Comparison of ENCODE assay signal across 1 cellular context in the genomic region with DNA sequence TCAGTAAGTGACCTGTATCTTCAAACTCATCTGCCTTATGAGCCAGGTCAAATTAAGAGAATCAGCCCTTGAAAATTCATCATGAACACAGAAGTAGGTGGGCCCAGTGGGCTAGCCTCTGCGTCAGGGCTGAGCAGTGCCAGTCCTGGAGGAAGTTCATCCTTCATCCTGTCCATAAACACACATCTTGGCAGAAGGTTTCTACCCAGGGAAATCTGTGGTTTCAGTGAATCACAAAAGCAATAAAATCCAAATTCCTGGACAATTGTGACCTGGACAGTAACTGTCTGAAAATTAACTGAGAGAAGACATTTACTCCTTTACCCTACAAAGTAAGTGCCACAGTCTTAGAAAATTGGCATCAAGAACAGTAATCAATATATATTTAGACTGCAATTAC.
TF ChIP-seq lines count a peak whose summit lies in the region.

No MANE protein-coding gene starts in this region.

TF ChIP-seq in SK-N-SH, 30 proteins besides CTCF, POLR2A, EP300 and RAD21 (continued from another document):
- TF ChIP-seq, protein P1, sequence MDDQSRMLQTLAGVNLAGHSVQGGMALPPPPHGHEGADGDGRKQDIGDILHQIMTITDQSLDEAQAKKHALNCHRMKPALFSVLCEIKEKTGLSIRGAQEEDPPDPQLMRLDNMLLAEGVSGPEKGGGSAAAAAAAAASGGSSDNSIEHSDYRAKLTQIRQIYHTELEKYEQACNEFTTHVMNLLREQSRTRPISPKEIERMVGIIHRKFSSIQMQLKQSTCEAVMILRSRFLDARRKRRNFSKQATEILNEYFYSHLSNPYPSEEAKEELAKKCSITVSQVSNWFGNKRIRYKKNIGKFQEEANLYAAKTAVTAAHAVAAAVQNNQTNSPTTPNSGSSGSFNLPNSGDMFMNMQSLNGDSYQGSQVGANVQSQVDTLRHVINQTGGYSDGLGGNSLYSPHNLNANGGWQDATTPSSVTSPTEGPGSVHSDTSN (IDR thresholded peaks at IDR 0.05) = peak; percentile 99
- TF ChIP-seq FOXM1 (IDR thresholded peaks at IDR 0.05; ENCODE audit: low read depth) (peak; percentile 94), FOXJ3 (CRISPR knock-in tag; IDR thresholded peaks at IDR 0.05) (no peak), TAF1 (IDR thresholded peaks at IDR 0.05; ENCODE audit: borderline replicate concordance, low read depth, low read length) (no peak), NFIC (IDR thresholded peaks at IDR 0.05; ENCODE audit: borderline replicate concordance) (peak; percentile 99), EZH2phosphoT487 (IDR thresholded peaks at IDR 0.05; ENCODE audit: borderline replicate concordance, low read depth) (no peak), TEAD4 (IDR thresholded peaks at IDR 0.05; ENCODE audit: borderline replicate concordance, insufficient read depth) (peak; percentile 99), SMC3 (IDR thresholded peaks at IDR 0.05; ENCODE audit: low read depth, low read length) (no peak), GATA2 (CRISPR knock-in tag; IDR thresholded peaks at IDR 0.05) (no peak), FOSL2 (IDR thresholded peaks at IDR 0.05; ENCODE audit: borderline replicate concordance, low read depth) (peak; percentile 90)
- TF ChIP-seq, protein P2, sequence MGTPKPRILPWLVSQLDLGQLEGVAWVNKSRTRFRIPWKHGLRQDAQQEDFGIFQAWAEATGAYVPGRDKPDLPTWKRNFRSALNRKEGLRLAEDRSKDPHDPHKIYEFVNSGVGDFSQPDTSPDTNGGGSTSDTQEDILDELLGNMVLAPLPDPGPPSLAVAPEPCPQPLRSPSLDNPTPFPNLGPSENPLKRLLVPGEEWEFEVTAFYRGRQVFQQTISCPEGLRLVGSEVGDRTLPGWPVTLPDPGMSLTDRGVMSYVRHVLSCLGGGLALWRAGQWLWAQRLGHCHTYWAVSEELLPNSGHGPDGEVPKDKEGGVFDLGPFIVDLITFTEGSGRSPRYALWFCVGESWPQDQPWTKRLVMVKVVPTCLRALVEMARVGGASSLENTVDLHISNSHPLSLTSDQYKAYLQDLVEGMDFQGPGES (IDR thresholded peaks at IDR 0.05; ENCODE audit: low read depth, low read length) = no peak
- TF ChIP-seq, protein P3, sequence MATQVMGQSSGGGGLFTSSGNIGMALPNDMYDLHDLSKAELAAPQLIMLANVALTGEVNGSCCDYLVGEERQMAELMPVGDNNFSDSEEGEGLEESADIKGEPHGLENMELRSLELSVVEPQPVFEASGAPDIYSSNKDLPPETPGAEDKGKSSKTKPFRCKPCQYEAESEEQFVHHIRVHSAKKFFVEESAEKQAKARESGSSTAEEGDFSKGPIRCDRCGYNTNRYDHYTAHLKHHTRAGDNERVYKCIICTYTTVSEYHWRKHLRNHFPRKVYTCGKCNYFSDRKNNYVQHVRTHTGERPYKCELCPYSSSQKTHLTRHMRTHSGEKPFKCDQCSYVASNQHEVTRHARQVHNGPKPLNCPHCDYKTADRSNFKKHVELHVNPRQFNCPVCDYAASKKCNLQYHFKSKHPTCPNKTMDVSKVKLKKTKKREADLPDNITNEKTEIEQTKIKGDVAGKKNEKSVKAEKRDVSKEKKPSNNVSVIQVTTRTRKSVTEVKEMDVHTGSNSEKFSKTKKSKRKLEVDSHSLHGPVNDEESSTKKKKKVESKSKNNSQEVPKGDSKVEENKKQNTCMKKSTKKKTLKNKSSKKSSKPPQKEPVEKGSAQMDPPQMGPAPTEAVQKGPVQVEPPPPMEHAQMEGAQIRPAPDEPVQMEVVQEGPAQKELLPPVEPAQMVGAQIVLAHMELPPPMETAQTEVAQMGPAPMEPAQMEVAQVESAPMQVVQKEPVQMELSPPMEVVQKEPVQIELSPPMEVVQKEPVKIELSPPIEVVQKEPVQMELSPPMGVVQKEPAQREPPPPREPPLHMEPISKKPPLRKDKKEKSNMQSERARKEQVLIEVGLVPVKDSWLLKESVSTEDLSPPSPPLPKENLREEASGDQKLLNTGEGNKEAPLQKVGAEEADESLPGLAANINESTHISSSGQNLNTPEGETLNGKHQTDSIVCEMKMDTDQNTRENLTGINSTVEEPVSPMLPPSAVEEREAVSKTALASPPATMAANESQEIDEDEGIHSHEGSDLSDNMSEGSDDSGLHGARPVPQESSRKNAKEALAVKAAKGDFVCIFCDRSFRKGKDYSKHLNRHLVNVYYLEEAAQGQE (IDR thresholded peaks at IDR 0.05; ENCODE audit: low read depth, low read length) = peak; percentile 71; the same call in 1 of the 2 replicates
